Comparison of ENCODE assay signal across 8 cellular contexts in genomic region chr6:44127186-44128019, GRCh38. TPM values are rescaled to one million over a fixed set of nuclear protein-coding genes. Genes with fewer than 3 reads are reported as not detected.
A peak's percentile ranks its signal among the peaks of the same experiment; 100 is the strongest.
DNase-seq lines count a peak whose midpoint lies in the region; ATAC-seq and TF ChIP-seq lines count a peak whose summit lies in the region.

MRPL14 (minus strand) TSS chr6:44127452; CDS start chr6:44116611, 10,841 bp downstream.
TMEM63B (plus strand) TSS chr6:44127554; CDS start chr6:44134585, 7,031 bp downstream.

- CTCF ChIA-PET in AG04449 (lab: Yijun Ruan, JAX): interaction anchor here (2.6 kb wide), 1 partner anchor 28 kb away, joined by 9 read pairs; no protein-coding TSS in a partner anchor

- POLR2A ChIA-PET in AG04449 (lab: Yijun Ruan, JAX): no interaction called here

- no peak for TF ChIP-seq CTCF in AG04449 (IDR thresholded peaks at IDR 0.05; ENCODE audit: insufficient read depth, low read length, missing control alignments)
- no peak for TF ChIP-seq CTCF in liver (IDR thresholded peaks at IDR 0.05; ENCODE audit: low read depth, low read length, missing input control)

- DNase-seq in AG04449 (ENCODE audit: low read depth, low spot score): no peak
- DNase-seq in NCI-H526 treated with DMSO at 0.1 percent for 48 hours (lab: John Stamatoyannopoulos, UW): peak; percentile 61
- peak; percentile 84 to 88 for DNase-seq in activated CD4-positive, alpha-beta T cell treated with anti-CD3 and anti-CD28 coated beads, Interleukin-2, amount 50 U/mL, for 4 hours
- DNase-seq in dermis blood vessel endothelial cell: peak; percentile 94
- DNase-seq in stimulated activated CD4-positive, alpha-beta T cell treated with anti-CD3 and anti-CD28 coated beads, Interleukin-4, amount 100 ng/mL, for 1 hour: peak; percentile 92

- no peaks in the 10 kb centered on the region for H3K9me3 ChIP-seq in liver (ENCODE audit: control insufficient read depth in 4 of 4, low read length in 3 of 4)

- no peaks in the 10 kb centered on the region for H3K27me3 ChIP-seq in liver (ENCODE audit: control insufficient read depth in 4 of 4, insufficient read depth in 4 of 4, low read length in 3 of 4)

- peak within 1 kb of the TSS; percentile 59 to 84 for H3K9ac ChIP-seq in liver (ENCODE audit: low read depth in 1 of 2, low read length in 2 of 2)

- no peaks in the 10 kb centered on the region for H3K36me3 ChIP-seq in liver (ENCODE audit: control insufficient read depth in 4 of 4, insufficient read depth in 3 of 4, low read depth in 1 of 4, low read length in 3 of 4)

- ATAC-seq in GM18868 (IDR thresholded peaks at IDR 0.05; ENCODE audit: unreplicated experiment): peak; percentile 76
- ATAC-seq in HG03139 (IDR thresholded peaks at IDR 0.05; ENCODE audit: unreplicated experiment): peak; percentile 47

- WGBS in liver: under 1% methylated on average over 78 of the region's 80 CpGs

- peak within 1 kb of the TSS; percentile 82 for H3K4me3 ChIP-seq in AG04449 (ENCODE audit: low read depth, low read length)
- peak within 1 kb of the TSS; percentile 78 to 95 (median 83) for H3K4me3 ChIP-seq in liver (ENCODE audit: low read depth in 1 of 3, low read length in 3 of 3)

- peak within 1 kb of the TSS; percentile 91 to 93 for H3K27ac ChIP-seq in liver (ENCODE audit: low read depth in 1 of 2, low read length in 2 of 2)

- H3K4me1 ChIP-seq in liver (ENCODE audit: control insufficient read depth in 4 of 4, insufficient read depth in 4 of 4, low read length in 3 of 4): peaks cover 14 to 55% (median 42%) of the 10 kb centered on the region in 4 donors

- no peak for TF ChIP-seq RAD21 in liver (IDR thresholded peaks at IDR 0.05)

TF ChIP-seq in liver, 16 proteins besides CTCF, POLR2A, EP300 and RAD21:
- no peak for TF ChIP-seq REST (IDR thresholded peaks at IDR 0.05)
- TF ChIP-seq, protein P1, sequence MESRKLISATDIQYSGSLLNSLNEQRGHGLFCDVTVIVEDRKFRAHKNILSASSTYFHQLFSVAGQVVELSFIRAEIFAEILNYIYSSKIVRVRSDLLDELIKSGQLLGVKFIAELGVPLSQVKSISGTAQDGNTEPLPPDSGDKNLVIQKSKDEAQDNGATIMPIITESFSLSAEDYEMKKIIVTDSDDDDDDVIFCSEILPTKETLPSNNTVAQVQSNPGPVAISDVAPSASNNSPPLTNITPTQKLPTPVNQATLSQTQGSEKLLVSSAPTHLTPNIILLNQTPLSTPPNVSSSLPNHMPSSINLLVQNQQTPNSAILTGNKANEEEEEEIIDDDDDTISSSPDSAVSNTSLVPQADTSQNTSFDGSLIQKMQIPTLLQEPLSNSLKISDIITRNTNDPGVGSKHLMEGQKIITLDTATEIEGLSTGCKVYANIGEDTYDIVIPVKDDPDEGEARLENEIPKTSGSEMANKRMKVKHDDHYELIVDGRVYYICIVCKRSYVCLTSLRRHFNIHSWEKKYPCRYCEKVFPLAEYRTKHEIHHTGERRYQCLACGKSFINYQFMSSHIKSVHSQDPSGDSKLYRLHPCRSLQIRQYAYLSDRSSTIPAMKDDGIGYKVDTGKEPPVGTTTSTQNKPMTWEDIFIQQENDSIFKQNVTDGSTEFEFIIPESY (IDR thresholded peaks at IDR 0.05): no peak
- no peak for TF ChIP-seq YY1 (IDR thresholded peaks at IDR 0.05)
- TF ChIP-seq NR2F2 (IDR thresholded peaks at IDR 0.05): no peak
- TF ChIP-seq TAF1 (conservative IDR thresholded peaks at IDR 0.05): no peak

RNA-seq across cellular contexts. Expression of gene MRPL14, which starts in this region (rescaled TPM):
- 48.1 and 75.4 TPM in 2 replicates for total RNA-seq in dermis blood vessel endothelial cell
- 10 to 100 TPM; 34.6 to 36.9 TPM for total RNA-seq in liver
- polyA plus RNA-seq in liver: 100 to 1,000 TPM in 1 of 2 donors, 10 to 100 TPM in 1; 44.9 to 118 TPM

RNA-seq across cellular contexts. Expression of gene TMEM63B, which starts in this region (rescaled TPM):
- total RNA-seq in dermis blood vessel endothelial cell (33.0 and 36.3 TPM in 2 replicates), liver (10 to 100 TPM; 53.8 to 64.9 TPM)
- 10 to 100 TPM in 1 of 2 donors, 1 to 10 TPM in 1; 9.6 to 21.4 TPM for polyA plus RNA-seq in liver
